ENCODE assay signal across 23 cellular contexts in the genomic region with DNA sequence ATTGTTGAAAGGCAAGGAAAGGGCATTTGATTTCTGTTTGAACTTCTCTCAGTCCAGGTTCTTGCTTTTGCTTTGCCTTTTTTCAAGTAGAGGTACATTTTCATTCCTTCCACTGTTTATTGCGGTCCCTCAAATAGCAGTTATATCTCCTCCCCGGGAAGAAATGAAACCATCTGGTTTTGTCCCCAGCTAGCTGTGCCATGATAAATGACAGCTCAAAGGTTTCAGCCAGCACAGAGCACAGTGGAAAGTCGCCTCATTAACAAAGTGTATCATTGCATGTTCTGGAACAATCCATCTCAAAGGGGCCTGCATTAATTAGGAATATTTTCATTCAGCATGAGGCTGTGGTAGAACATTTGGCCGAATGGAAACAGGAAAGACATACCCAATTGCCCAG.
"Had no signal": no experiment of that assay in that cellular context is flagged by ENCODE, and none has a peak within 500 bp of the region (broad histone marks: within the 10 kb centered on the region; RNA-seq: fewer than 3 reads in every experiment).

No MANE protein-coding gene starts in this region.

- H3K4me1 Mint-ChIP-seq: immature natural killer cell, naive B cell had no signal

- H3K27ac Mint-ChIP-seq: immature natural killer cell; mesothelial cell of epicardium; naive B cell; naive thymus-derived CD8-positive, alpha-beta T cell had no signal

- H3K36me3 ChIP-seq: esophagus muscularis mucosa, gastroesophageal sphincter, heart left ventricle, left lung, lower lobe of right lung had no signal

- H3K9me3 Mint-ChIP-seq: immature natural killer cell, mesothelial cell of epicardium, naive B cell had no signal

- H3K36me3 Mint-ChIP-seq: immature natural killer cell; mesothelial cell of epicardium; naive B cell; naive thymus-derived CD8-positive, alpha-beta T cell had no signal

- ATAC-seq: foreskin keratinocyte; gastroesophageal sphincter; heart left ventricle; left cardiac atrium; left lung; left ventricle myocardium superior; lower lobe of right lung; mucosa of descending colon; naive thymus-derived CD8-positive, alpha-beta T cell had no signal

- H3K4me1 ChIP-seq: esophagus muscularis mucosa, foreskin keratinocyte, gastroesophageal sphincter, heart left ventricle, left lung, lower lobe of right lung had no signal

- H3K9me3 ChIP-seq: esophagus muscularis mucosa, gastroesophageal sphincter, heart left ventricle, left lung, lower lobe of right lung, mucosa of descending colon had no signal

- H2AFZ ChIP-seq: hepatocyte had no signal

- H3K79me2 ChIP-seq: hepatocyte had no signal

- H3K4me3 Mint-ChIP-seq: immature natural killer cell; mesothelial cell of epicardium; naive B cell; naive thymus-derived CD8-positive, alpha-beta T cell had no signal

- H3K4me2 ChIP-seq: hepatocyte had no signal

- DNase-seq: dermis blood vessel endothelial cell; dorsolateral prefrontal cortex; effector CD4-positive, alpha-beta T cell; effector memory CD4-positive, alpha-beta T cell; foreskin keratinocyte; heart left ventricle; hypothalamus; immature natural killer cell; islet precursor cell; kidney; left cardiac atrium; left lung; left ventricle myocardium superior; lower lobe of right lung; mesenchymal stem cell; mucosa of descending colon; naive B cell; naive thymus-derived CD8-positive, alpha-beta T cell had no signal

- H3K4me3 ChIP-seq: coronary artery, dorsolateral prefrontal cortex, esophagus muscularis mucosa, gastroesophageal sphincter, heart left ventricle, hepatocyte, left lung, lower lobe of right lung, mucosa of descending colon had no signal

- H3K27ac ChIP-seq: coronary artery, dorsolateral prefrontal cortex, esophagus muscularis mucosa, foreskin keratinocyte, gastroesophageal sphincter, heart left ventricle, hepatocyte, left lung, lower lobe of right lung had no signal
